In the genomic region with DNA sequence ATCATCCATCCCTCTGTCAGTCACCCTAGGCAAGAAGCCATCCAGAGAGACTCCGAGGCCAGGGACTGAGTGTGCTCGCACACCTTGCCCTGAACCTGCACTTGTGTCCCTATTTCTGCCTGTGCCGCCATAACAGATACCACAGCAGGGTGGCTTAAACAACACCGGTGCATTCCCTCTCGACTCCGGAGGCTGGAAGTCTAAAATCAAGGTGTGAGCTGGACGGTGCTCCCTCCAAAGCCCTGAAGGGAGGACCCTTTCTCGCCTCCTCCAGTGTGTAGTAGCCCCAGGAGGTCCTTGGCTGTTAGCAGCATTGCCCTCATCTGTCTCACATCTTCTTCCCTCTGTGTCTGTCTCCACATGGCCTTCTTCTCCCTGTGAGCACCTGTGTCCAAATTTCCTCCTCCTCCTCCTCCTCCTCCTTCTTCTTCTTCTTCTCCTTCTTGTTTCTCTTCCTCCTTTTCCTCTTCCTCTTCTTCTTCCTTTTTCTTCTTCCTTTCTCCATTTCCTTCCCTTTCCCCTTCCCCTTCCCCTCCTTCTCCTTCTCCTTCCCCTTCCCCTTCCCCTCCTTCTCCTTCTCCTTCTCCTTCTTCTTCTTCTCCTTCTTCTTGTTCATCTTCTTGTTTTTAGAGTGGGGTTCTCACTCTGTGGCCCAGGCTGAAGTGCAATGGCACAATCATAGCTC, we compare ENCODE assay signal across 1 cellular context.
TF ChIP-seq lines count a peak whose summit lies in the region.

No MANE protein-coding gene starts in this region.

TF ChIP-seq in K562, 482 proteins besides CTCF, POLR2A, EP300 and RAD21:
- TF ChIP-seq LARP7 (IDR thresholded peaks at IDR 0.05) (no peak), U2AF1 (optimal IDR thresholded peaks at IDR 0.05; ENCODE audit: low read depth, low read length) (no peak), ZNF263 (CRISPR knock-in tag; IDR thresholded peaks at IDR 0.05; ENCODE audit: borderline replicate concordance) (peak; percentile 79), SPI1 (IDR thresholded peaks at IDR 0.05; ENCODE audit: borderline replicate concordance, low read depth, low read length) (no peak)
- TF ChIP-seq, protein P1, sequence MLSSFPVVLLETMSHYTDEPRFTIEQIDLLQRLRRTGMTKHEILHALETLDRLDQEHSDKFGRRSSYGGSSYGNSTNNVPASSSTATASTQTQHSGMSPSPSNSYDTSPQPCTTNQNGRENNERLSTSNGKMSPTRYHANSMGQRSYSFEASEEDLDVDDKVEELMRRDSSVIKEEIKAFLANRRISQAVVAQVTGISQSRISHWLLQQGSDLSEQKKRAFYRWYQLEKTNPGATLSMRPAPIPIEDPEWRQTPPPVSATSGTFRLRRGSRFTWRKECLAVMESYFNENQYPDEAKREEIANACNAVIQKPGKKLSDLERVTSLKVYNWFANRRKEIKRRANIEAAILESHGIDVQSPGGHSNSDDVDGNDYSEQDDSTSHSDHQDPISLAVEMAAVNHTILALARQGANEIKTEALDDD (IDR thresholded peaks at IDR 0.05): no peak
- TF ChIP-seq, protein P2, sequence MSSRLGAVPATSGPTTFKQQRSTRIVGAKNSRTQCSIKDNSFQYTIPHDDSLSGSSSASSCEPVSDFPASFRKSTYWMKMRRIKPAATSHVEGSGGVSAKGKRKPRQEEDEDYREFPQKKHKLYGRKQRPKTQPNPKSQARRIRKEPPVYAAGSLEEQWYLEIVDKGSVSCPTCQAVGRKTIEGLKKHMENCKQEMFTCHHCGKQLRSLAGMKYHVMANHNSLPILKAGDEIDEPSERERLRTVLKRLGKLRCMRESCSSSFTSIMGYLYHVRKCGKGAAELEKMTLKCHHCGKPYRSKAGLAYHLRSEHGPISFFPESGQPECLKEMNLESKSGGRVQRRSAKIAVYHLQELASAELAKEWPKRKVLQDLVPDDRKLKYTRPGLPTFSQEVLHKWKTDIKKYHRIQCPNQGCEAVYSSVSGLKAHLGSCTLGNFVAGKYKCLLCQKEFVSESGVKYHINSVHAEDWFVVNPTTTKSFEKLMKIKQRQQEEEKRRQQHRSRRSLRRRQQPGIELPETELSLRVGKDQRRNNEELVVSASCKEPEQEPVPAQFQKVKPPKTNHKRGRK (tag; IDR thresholded peaks at IDR 0.05): 0 out of 2 replicates have a peak, but pooled peaks have one; percentile 51
